Comparison of ENCODE assay signal across 1 cellular context in genomic region chr10:102863660-102864059, GRCh38.
TF ChIP-seq lines count a peak whose summit lies in the region.

No MANE protein-coding gene starts in this region.

TF ChIP-seq in IMR-90, 13 proteins besides CTCF, POLR2A, EP300 and RAD21:
- TF ChIP-seq CHD1 (IDR thresholded peaks at IDR 0.05; ENCODE audit: low read depth, low read length) (no peak), NFE2L2 (IDR thresholded peaks at IDR 0.05; ENCODE audit: low read depth, low read length) (no peak), RCOR1 (IDR thresholded peaks at IDR 0.05; ENCODE audit: insufficient replicate concordance, low read length) (no peak), ELK1 (IDR thresholded peaks at IDR 0.05; ENCODE audit: borderline replicate concordance, low read depth, low read length) (no peak), SMC3 (IDR thresholded peaks at IDR 0.05; ENCODE audit: low read depth, low read length) (no peak)
TF ChIP-seq in IMR-90: peak in this region for 0.
